8 cellular contexts compared by ENCODE assay signal in the genomic region with DNA sequence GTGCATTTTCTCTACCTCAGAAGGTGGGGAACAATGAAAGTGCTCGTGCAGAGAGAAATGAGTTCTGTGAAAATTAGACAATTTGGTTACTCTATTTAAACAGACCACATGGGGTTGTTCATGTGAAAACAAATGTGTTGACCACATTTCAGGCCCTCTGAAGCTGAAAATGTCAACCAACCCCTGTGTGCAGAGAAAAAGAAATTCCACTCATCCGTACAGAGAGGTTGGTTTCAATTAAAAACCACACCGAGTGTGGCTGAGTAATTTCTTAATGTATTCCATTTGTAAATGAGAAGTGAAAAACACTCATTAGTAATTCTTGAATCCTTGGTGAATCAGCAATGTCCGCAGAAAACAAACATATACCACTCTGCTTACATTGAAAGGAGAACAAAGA. TPM values are rescaled to one million over a fixed set of nuclear protein-coding genes. Genes with fewer than 3 reads are reported as not detected.
A peak's percentile ranks its signal among the peaks of the same experiment; 100 is the strongest.
DNase-seq lines count a peak whose midpoint lies in the region; ATAC-seq and TF ChIP-seq lines count a peak whose summit lies in the region.
"Had no signal": no experiment of that assay in that cellular context is flagged by ENCODE, and none has a peak within 500 bp of the region (broad histone marks: within the 10 kb centered on the region; RNA-seq: fewer than 3 reads in every experiment).

No MANE protein-coding gene starts in this region.

- ATAC-seq in GM18867 (IDR thresholded peaks at IDR 0.05; ENCODE audit: unreplicated experiment) (peak; percentile 85), GM21737 (IDR thresholded peaks at IDR 0.05; ENCODE audit: unreplicated experiment) (peak; percentile 82), HG03565 (IDR thresholded peaks at IDR 0.05; ENCODE audit: unreplicated experiment) (peak; percentile 75)

- no peaks in the 10 kb centered on the region for H3K36me3 ChIP-seq in CD8-positive, alpha-beta memory T cell (ENCODE audit: insufficient read depth, low read length)

- no peak overlapping the region for H3K4me3 Mint-ChIP-seq in CD8-positive, alpha-beta memory T cell

- peak; percentile 10 for DNase-seq in fibroblast of villous mesenchyme (ENCODE audit: low read depth)
- no peak for DNase-seq in CD8-positive, alpha-beta memory T cell
- no peak for DNase-seq in caudate nucleus (lab: John Stamatoyannopoulos, UW)
- no peak for DNase-seq in activated CD8-positive, alpha-beta memory T cell treated with anti-CD3 and anti-CD28 coated beads, Interleukin-2, amount 50 U/mL, for 48 hours

- H3K9me3 Mint-ChIP-seq in CD8-positive, alpha-beta memory T cell, result no peaks in the 10 kb centered on the region

- POLR2A ChIA-PET in CD8-positive, alpha-beta memory T cell (lab: Charles Lee), result no interaction called here

- H3K4me3 ChIP-seq in fibroblast of villous mesenchyme (ENCODE audit: low read depth, low read length), result no peak overlapping the region
- no peak overlapping the region for H3K4me3 ChIP-seq in CD8-positive, alpha-beta memory T cell (ENCODE audit: low read length)

- no peak overlapping the region for H3K27ac Mint-ChIP-seq in CD8-positive, alpha-beta memory T cell

- H3K9me3 ChIP-seq in CD8-positive, alpha-beta memory T cell (ENCODE audit: low read length), result no peaks in the 10 kb centered on the region

- no peak for TF ChIP-seq CTCF in fibroblast of villous mesenchyme (IDR thresholded peaks at IDR 0.05; ENCODE audit: insufficient read depth, low read depth, low read length)

- CTCF ChIA-PET in CD8-positive, alpha-beta memory T cell (lab: Charles Lee), result no interaction called here

- no peaks in the 10 kb centered on the region for H3K27me3 ChIP-seq in CD8-positive, alpha-beta memory T cell (ENCODE audit: insufficient read depth, low read length, poor library complexity, severe bottlenecking)

- no peaks in the 10 kb centered on the region for H3K4me1 ChIP-seq in CD8-positive, alpha-beta memory T cell (ENCODE audit: insufficient read depth, low read length)

- no peak overlapping the region for H3K27ac ChIP-seq in CD8-positive, alpha-beta memory T cell (ENCODE audit: low read depth, low read length)
- H3K27ac ChIP-seq in caudate nucleus (ENCODE audit: low read depth, low read length), result no peak overlapping the region

- peaks cover 9 to 22% of the 10 kb centered on the region in 2 donors for H3K27me3 Mint-ChIP-seq in CD8-positive, alpha-beta memory T cell

- H3K4me1 Mint-ChIP-seq in CD8-positive, alpha-beta memory T cell, result no peaks in the 10 kb centered on the region

- no peaks in the 10 kb centered on the region for H3K36me3 Mint-ChIP-seq in CD8-positive, alpha-beta memory T cell

RNA-seq across cellular contexts. Expression of a gene that starts 46.9 kb away (rescaled TPM):
- total RNA-seq in fibroblast of villous mesenchyme, result 1.6 and 2.2 TPM in 2 replicates
- total RNA-seq in CD8-positive, alpha-beta memory T cell, result not detected
- not detected for polyA plus RNA-seq in CD8-positive, alpha-beta memory T cell
- total RNA-seq: H4 had no signal
